10 cellular contexts compared by ENCODE assay signal in the genomic region with DNA sequence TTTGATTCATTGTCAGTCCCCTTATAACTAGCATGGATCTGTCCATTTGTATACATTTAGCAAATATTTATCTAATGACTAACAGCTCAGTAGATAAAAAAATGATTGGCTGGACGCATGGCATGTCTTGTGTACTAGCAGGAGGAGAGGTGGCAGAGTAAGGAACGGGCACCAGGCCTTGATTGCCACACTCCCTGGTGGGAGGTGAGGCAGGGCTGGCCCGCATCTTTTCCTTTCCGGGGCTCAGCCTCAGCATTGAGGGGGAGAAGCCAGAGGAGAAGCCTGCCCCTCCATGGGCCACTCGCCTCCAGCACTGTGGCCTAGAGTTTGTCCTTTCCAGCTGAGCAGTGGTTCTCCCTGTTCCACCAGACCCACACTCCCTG.
DNase-seq lines count a peak whose midpoint lies in the region; ATAC-seq and TF ChIP-seq lines count a peak whose summit lies in the region.
"Had no signal": no experiment of that assay in that cellular context is flagged by ENCODE, and none has a peak within 500 bp of the region (broad histone marks: within the 10 kb centered on the region; RNA-seq: fewer than 3 reads in every experiment).

No MANE protein-coding gene starts in this region.

- CTCF ChIA-PET in RWPE1 (lab: Yijun Ruan, JAX): no interaction called here

- no peak for ATAC-seq in GM18868 (IDR thresholded peaks at IDR 0.05; ENCODE audit: unreplicated experiment)
- no peak for ATAC-seq in left lobe of liver

- H3K27ac Mint-ChIP-seq in HFFc6: peak overlapping the region; percentile 85

- WGBS in mesenchymal stem cell: 38% methylated on average over 5 of the region's 5 CpGs
- 73 to 78% (median 73%) methylated on average over 5 of the region's 5 CpGs for WGBS in ovary, 3 donors

- H3K27me3 ChIP-seq in mesenchymal stem cell (ENCODE audit: control insufficient read depth in 1 of 2, insufficient read depth in 1 of 2, low read length in 2 of 2): no peaks in the 10 kb centered on the region
- no peaks in the 10 kb centered on the region for H3K27me3 ChIP-seq in ovary

- peaks cover 10% of the 10 kb centered on the region for H3K4me1 ChIP-seq in mesenchymal stem cell (ENCODE audit: control insufficient read depth, insufficient read depth, low read depth, low read length)
- no peaks in the 10 kb centered on the region for H3K4me1 ChIP-seq in ovary (ENCODE audit: insufficient read depth)

- no peak overlapping the region for H2AFZ ChIP-seq in mesenchymal stem cell (ENCODE audit: low read depth, low read length)

- H3K4me3 Mint-ChIP-seq in HFFc6: peak overlapping the region; percentile 65

- DNase-seq in DMS79 treated with DMSO at 0.1 percent for 48 hours (lab: John Stamatoyannopoulos, UW) (peak; percentile 81), HFFc6 (peak; percentile 62), RWPE1 (ENCODE audit: low spot score) (peak; percentile 77), mesenchymal stem cell (peak; percentile 79), NCI-H2171 treated with DMSO at 0.1 percent for 48 hours (lab: John Stamatoyannopoulos, UW) (no peak), ovary (no peak), left lobe of liver (ENCODE audit: low spot score) (no peak)
- DNase-seq: midbrain; stimulated activated CD8-positive, alpha-beta memory T cell treated with anti-CD3 and anti-CD28 coated beads, Interleukin-4, amount 100 ng/mL, for 48 hours had no signal

- H3K27me3 Mint-ChIP-seq in HFFc6 (ENCODE audit: insufficient read depth): no peaks in the 10 kb centered on the region; the same call in 1 of the 2 replicates

- TF ChIP-seq CTCF in HFFc6 (IDR thresholded peaks at IDR 0.05) (no peak), RWPE1 (conservative IDR thresholded peaks at IDR 0.05; ENCODE audit: low read depth) (no peak), ovary (IDR thresholded peaks at IDR 0.05) (no peak)

- H3K9ac ChIP-seq in mesenchymal stem cell (ENCODE audit: low read length): no peak overlapping the region

- no peak overlapping the region for H2BK5ac ChIP-seq in mesenchymal stem cell (ENCODE audit: low read depth, low read length, poor library complexity, severe bottlenecking)

- POLR2A ChIA-PET in RWPE1 (lab: Yijun Ruan, JAX; ENCODE audit: low non-redundant PET): no interaction called here

- H3K18ac ChIP-seq in mesenchymal stem cell (ENCODE audit: low read depth in 1 of 2, low read length in 2 of 2): peak overlapping the region; percentile 44 to 67

- intact Hi-C loops in ovary (cut with DNase I): loop anchor here in 1 of 4 donors (5.0 kb wide), 1 partner anchor 637 kb away; no protein-coding TSS in a partner anchor

- TF ChIP-seq EP300 in ovary (IDR thresholded peaks at IDR 0.05): no peak

- H3K36me3 ChIP-seq in mesenchymal stem cell (ENCODE audit: control insufficient read depth in 1 of 2, insufficient read depth in 2 of 2, low read depth in 1 of 2, low read length in 2 of 2) (peaks cover 11 to 34% of the 10 kb centered on the region in 2 experiments), ovary (no peaks in the 10 kb centered on the region)

- no peak overlapping the region for H2BK15ac ChIP-seq in mesenchymal stem cell (ENCODE audit: low read depth, poor library complexity, severe bottlenecking)

- no peak for TF ChIP-seq POLR2A in ovary (IDR thresholded peaks at IDR 0.05)

- H4K91ac ChIP-seq in mesenchymal stem cell (ENCODE audit: low read length): no peak overlapping the region

- H3K4me3 ChIP-seq in mesenchymal stem cell (ENCODE audit: insufficient read depth in 1 of 2, low read depth in 1 of 2, low read length in 2 of 2) (no peak overlapping the region), ovary (no peak overlapping the region)

- no peak overlapping the region for H3K14ac ChIP-seq in mesenchymal stem cell (ENCODE audit: low read length in 2 of 2)

- H2BK120ac ChIP-seq in mesenchymal stem cell (ENCODE audit: low read depth, low read length): no peak overlapping the region

- H3K4me1 Mint-ChIP-seq in HFFc6 (ENCODE audit: low read depth): peaks cover 34% of the 10 kb centered on the region

- H3K23ac ChIP-seq in mesenchymal stem cell (ENCODE audit: low read length in 2 of 2): no peak overlapping the region

- peak overlapping the region in 1 of 2 experiments; percentile 59 for H2BK12ac ChIP-seq in mesenchymal stem cell (ENCODE audit: low read length in 2 of 2)

- no peaks in the 10 kb centered on the region for H3K9me3 Mint-ChIP-seq in HFFc6

- H2AK5ac ChIP-seq in mesenchymal stem cell (ENCODE audit: low read length, severe bottlenecking): no peak overlapping the region

- no peak overlapping the region for H4K8ac ChIP-seq in mesenchymal stem cell (ENCODE audit: low read length)

- H3K9me3 ChIP-seq in mesenchymal stem cell (ENCODE audit: control insufficient read depth, low read length): no peaks in the 10 kb centered on the region
- no peaks in the 10 kb centered on the region for H3K9me3 ChIP-seq in ovary

- H3K4me2 ChIP-seq in mesenchymal stem cell (ENCODE audit: low read length, poor library complexity, severe bottlenecking): no peak overlapping the region

- H3K27ac ChIP-seq in RWPE1 (peak overlapping the region; percentile 82), mesenchymal stem cell (ENCODE audit: low read length, poor library complexity, severe bottlenecking) (peak overlapping the region; percentile 24), ovary (no peak overlapping the region)

- H3K79me1 ChIP-seq in mesenchymal stem cell (replicated peaks; ENCODE audit: low read length, poor library complexity, severe bottlenecking): peaks cover 4% of the 10 kb centered on the region

- H3K36me3 Mint-ChIP-seq in HFFc6 (ENCODE audit: low read depth): peaks cover 23% of the 10 kb centered on the region

- H3K4ac ChIP-seq in mesenchymal stem cell (ENCODE audit: low read depth in 1 of 2, low read length in 2 of 2): no peak overlapping the region

Comparison
In these comparisons a context has a peak if more than half of its experiments do, and no peak if none do; other contexts are left out.
1. DNase-seq: peak in DMS79 treated with DMSO at 0.1 percent for 48 hours (single experiment), HFFc6 (single experiment), RWPE1 (single experiment) and mesenchymal stem cell (single experiment); none in NCI-H2171 treated with DMSO at 0.1 percent for 48 hours (single experiment), ovary (0 of 5) and left lobe of liver (single experiment).
2. H3K27ac ChIP-seq: peak in RWPE1 (single experiment) and mesenchymal stem cell (single experiment); none in ovary (0 of 2).